ENCODE assay signal across 1 cellular context in the genomic region with DNA sequence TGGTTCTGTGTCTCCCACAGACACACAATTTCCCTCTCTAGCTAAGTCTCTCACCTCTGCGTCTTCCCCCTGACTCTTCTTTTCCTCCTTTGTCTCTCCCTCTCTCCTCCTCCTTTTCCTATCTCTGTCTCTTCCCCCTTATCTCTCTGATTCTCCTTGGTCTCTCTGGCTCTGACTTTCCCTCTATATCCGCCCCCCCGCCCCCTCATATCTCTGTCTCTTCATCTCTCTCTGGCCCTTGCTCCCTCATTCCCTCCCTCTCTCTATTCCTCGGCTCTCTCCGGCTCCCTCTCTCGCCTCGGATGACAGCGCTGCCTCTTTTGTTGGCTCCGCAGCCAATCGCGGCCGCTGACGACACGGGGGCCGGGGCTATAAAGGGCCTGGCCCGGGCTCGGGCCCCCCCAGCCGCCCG.
TF ChIP-seq lines count a peak whose summit lies in the region.

TSS of gene GDF11 (plus strand) at position 404 of the 412 bp plus-strand sequence. CDS start 195 bp downstream, outside the sequence.

TF ChIP-seq in liver, 16 proteins besides CTCF, POLR2A, EP300 and RAD21 (continued from another document):
- TF ChIP-seq GABPA (IDR thresholded peaks at IDR 0.05 in 1 of 2, conservative IDR thresholded peaks at IDR 0.05 in 1 of 2), result no peak
- no peak for TF ChIP-seq TAF1 (conservative IDR thresholded peaks at IDR 0.05)
